Comparison of ENCODE assay signal across 13 cellular contexts in the genomic region with DNA sequence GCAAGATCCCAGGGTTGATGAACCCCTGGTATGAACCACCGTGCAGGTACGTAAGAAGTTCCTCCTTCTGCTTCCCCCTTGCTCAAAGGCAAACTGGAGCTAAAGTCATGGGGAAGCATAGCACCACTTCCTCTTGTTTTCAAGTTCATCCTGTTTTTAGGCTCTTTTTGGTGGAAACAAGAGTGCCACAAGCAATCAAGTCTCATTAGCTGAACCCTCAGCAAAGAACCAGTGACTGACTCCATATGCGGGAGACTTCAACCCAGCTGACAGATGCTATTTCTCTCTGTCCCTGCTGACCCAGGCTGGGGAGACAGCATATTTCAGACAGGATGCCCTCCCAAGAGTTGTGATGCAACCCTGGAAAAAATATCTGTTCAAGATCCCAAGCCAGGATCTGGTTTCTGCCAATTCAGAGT. TPM values are rescaled to one million over a fixed set of nuclear protein-coding genes. Genes with fewer than 3 reads are reported as not detected.
A peak's percentile ranks its signal among the peaks of the same experiment; 100 is the strongest.
DNase-seq lines count a peak whose midpoint lies in the region; ATAC-seq and TF ChIP-seq lines count a peak whose summit lies in the region.
"Had no signal": no experiment of that assay in that cellular context is flagged by ENCODE, and none has a peak within 500 bp of the region (broad histone marks: within the 10 kb centered on the region; RNA-seq: fewer than 3 reads in every experiment).

No MANE protein-coding gene starts in this region.

- H3K4me3 ChIP-seq in A673 (ENCODE audit: low read depth, low read length, poor library complexity, severe bottlenecking), result no peak overlapping the region
- H3K4me3 ChIP-seq: dorsolateral prefrontal cortex had no signal

- CTCF ChIA-PET in A673 (lab: Charles Lee), result no interaction called here

- no peaks in the 10 kb centered on the region for H3K9me3 ChIP-seq in A673 (ENCODE audit: low read depth, low read length, poor library complexity, severe bottlenecking)
- H3K9me3 ChIP-seq: Caco-2 had no signal

- no peak overlapping the region for H3K4me3 Mint-ChIP-seq in CD14-positive monocyte
- H3K4me3 Mint-ChIP-seq in activated T-helper 17 cell treated with anti-CD3 and anti-CD28 coated beads, Interleukin-2, amount 50 U/mL, for 72 hours, result peak overlapping the region; percentile 20
- H3K4me3 Mint-ChIP-seq: activated naive CD4-positive, alpha-beta T cell treated with anti-CD3 and anti-CD28 coated beads for 36 hours had no signal

- peak overlapping the region; percentile 30 to 78 (median 73) for H3K27ac Mint-ChIP-seq in CD14-positive monocyte
- peak overlapping the region; percentile 61 for H3K27ac Mint-ChIP-seq in activated T-helper 17 cell treated with anti-CD3 and anti-CD28 coated beads, Interleukin-2, amount 50 U/mL, for 72 hours
- H3K27ac Mint-ChIP-seq: activated naive CD4-positive, alpha-beta T cell treated with anti-CD3 and anti-CD28 coated beads for 36 hours had no signal

- intact Hi-C loops in CD14-positive monocyte (cut with micrococcal nuclease), result no loop called here
- intact Hi-C loops in A673 (cut with micrococcal nuclease; ENCODE audit: unreplicated experiment), result no loop called here

- no peaks in the 10 kb centered on the region for H3K27me3 Mint-ChIP-seq in CD14-positive monocyte (ENCODE audit: low read depth in 3 of 3)
- no peaks in the 10 kb centered on the region for H3K27me3 Mint-ChIP-seq in activated T-helper 17 cell treated with anti-CD3 and anti-CD28 coated beads, Interleukin-2, amount 50 U/mL, for 72 hours

- H3K27ac ChIP-seq in A673 (ENCODE audit: low read depth, low read length, poor library complexity, severe bottlenecking), result no peak overlapping the region

- TF ChIP-seq CTCF in CD14-positive monocyte (IDR thresholded peaks at IDR 0.05), result no peak
- TF ChIP-seq CTCF in omental fat pad (IDR thresholded peaks at IDR 0.05), result no peak
- TF ChIP-seq CTCF in A673 (conservative IDR thresholded peaks at IDR 0.05; ENCODE audit: low read depth, low read length), result no peak

- DNase-seq in CD14-positive monocyte (ENCODE audit: low spot score), result no peak
- peak; percentile 35 to 49 for DNase-seq in Kasumi-1 (lab: John Stamatoyannopoulos, UW)
- no peak for DNase-seq in omental fat pad (ENCODE audit: low spot score)
- DNase-seq in A673 (ENCODE audit: low spot score), result no peak
- DNase-seq in islet precursor cell, result no peak
- DNase-seq in iPS-NIHi11 (ENCODE audit: low spot score), result no peak
- DNase-seq: activated CD4-positive, CD25-positive, alpha-beta regulatory T cell; activated naive CD4-positive, alpha-beta T cell treated with anti-CD3 and anti-CD28 coated beads for 36 hours; Caco-2; dorsolateral prefrontal cortex; stimulated activated CD4-positive, alpha-beta T cell treated with anti-CD3 and anti-CD28 coated beads, Interleukin-2, amount 100 ng/mL, for 24 hours had no signal

- POLR2A ChIA-PET in A673 (lab: Charles Lee; ENCODE audit: low non-redundant PET), result no interaction called here

- H3K4me1 Mint-ChIP-seq in CD14-positive monocyte, result peaks cover 28% of the 10 kb centered on the region
- H3K4me1 Mint-ChIP-seq in activated T-helper 17 cell treated with anti-CD3 and anti-CD28 coated beads, Interleukin-2, amount 50 U/mL, for 72 hours, result peaks cover 65% of the 10 kb centered on the region

- H3K36me3 Mint-ChIP-seq in CD14-positive monocyte, result no peaks in the 10 kb centered on the region
- no peaks in the 10 kb centered on the region for H3K36me3 Mint-ChIP-seq in activated T-helper 17 cell treated with anti-CD3 and anti-CD28 coated beads, Interleukin-2, amount 50 U/mL, for 72 hours (ENCODE audit: low read depth)

- peaks cover 14% of the 10 kb centered on the region for H3K4me1 ChIP-seq in A673 (ENCODE audit: insufficient read depth, low read length, poor library complexity, severe bottlenecking)
- H3K4me1 ChIP-seq: Caco-2 had no signal

- no peaks in the 10 kb centered on the region for H3K9me3 Mint-ChIP-seq in CD14-positive monocyte
- no peaks in the 10 kb centered on the region for H3K9me3 Mint-ChIP-seq in activated T-helper 17 cell treated with anti-CD3 and anti-CD28 coated beads, Interleukin-2, amount 50 U/mL, for 72 hours
- H3K9me3 Mint-ChIP-seq: activated naive CD4-positive, alpha-beta T cell treated with anti-CD3 and anti-CD28 coated beads for 36 hours had no signal

- no peaks in the 10 kb centered on the region for H3K36me3 ChIP-seq in A673 (ENCODE audit: insufficient read depth, low read length, poor library complexity, severe bottlenecking)

- ATAC-seq in activated T-helper 17 cell treated with anti-CD3 and anti-CD28 coated beads, Interleukin-2, amount 50 U/mL, for 72 hours (replicated peaks), result no peak
- ATAC-seq in omental fat pad (ENCODE audit: low FRiP score) (peak; percentile 22), HG03571 (IDR thresholded peaks at IDR 0.05; ENCODE audit: unreplicated experiment) (no peak)

- BruUV-seq in A673 (replicated peaks; lab: Mats Ljungman, UMichigan), result no TSS peak

- no peaks in the 10 kb centered on the region for H3K27me3 ChIP-seq in A673 (replicated peaks; ENCODE audit: insufficient read depth, low read depth, low read length, poor library complexity)
- H3K27me3 ChIP-seq: dorsolateral prefrontal cortex had no signal

RNA-seq across cellular contexts. Expression of a gene that starts 47.7 kb away (rescaled TPM):
- polyA plus RNA-seq in CD14-positive monocyte, result 1 to 10 TPM in 1 of 2 donors, under 1 TPM in 1; 0.58 to 1.1 TPM
- total RNA-seq in activated T-helper 17 cell treated with anti-CD3 and anti-CD28 coated beads, Interleukin-2, amount 50 U/mL, for 72 hours, result 100 to 1,000 TPM in 1 of 2 donors, 10 to 100 TPM in 1; 95.4 to 269 TPM
- total RNA-seq in omental fat pad (10 to 100 TPM; 18.4 to 84.5 (median 30.2) TPM), A673 (2021) (19.6 and 24.9 TPM in 2 replicates)

Comparison
In these comparisons a context has a peak if more than half of its experiments do, and no peak if none do; other contexts are left out.
1. DNase-seq: peak in Kasumi-1 (2 of 2); none in CD14-positive monocyte (single experiment), omental fat pad (single experiment), A673 (single experiment), islet precursor cell (single experiment) and iPS-NIHi11 (single experiment).